Comparison of ENCODE assay signal across 29 cellular contexts in the genomic region with DNA sequence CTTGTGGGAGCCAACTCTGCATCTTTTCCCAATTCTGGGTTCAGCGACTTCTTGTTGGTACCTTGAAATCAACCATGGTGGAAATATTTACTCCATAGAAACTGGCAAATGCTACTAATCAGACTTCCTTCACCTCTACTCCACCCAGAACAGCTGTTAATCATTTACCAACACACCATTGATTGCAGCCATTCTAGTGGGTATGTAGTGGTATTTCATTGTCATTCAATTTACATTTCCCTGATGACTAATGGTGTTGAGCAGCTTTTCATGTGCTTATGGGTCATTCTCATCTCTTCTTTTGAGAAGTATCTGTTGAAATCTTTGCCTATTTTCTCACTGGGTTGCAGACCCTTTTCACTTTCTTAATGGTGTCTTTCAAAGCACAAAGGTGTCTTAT.
DNase-seq lines count a peak whose midpoint lies in the region; ATAC-seq and TF ChIP-seq lines count a peak whose summit lies in the region.
"Had no signal": no experiment of that assay in that cellular context is flagged by ENCODE, and none has a peak within 500 bp of the region (broad histone marks: within the 10 kb centered on the region; RNA-seq: fewer than 3 reads in every experiment).

No MANE protein-coding gene starts in this region.

- H3K18ac ChIP-seq in mesenchymal stem cell (ENCODE audit: low read depth in 1 of 2, low read length in 2 of 2), result no peak overlapping the region

- H3K23ac ChIP-seq in mesenchymal stem cell (ENCODE audit: low read length in 2 of 2), result no peak overlapping the region

- peak overlapping the region; percentile 18 for H3K4me3 Mint-ChIP-seq in Caco-2 (ENCODE audit: unreplicated experiment)
- H3K4me3 Mint-ChIP-seq: activated T-cell treated with anti-CD3 and anti-CD28 coated beads, Interleukin-2, amount 50 U/mL, for 72 hours; HFFc6; memory B cell; naive B cell had no signal

- no peak overlapping the region for H4K8ac ChIP-seq in mesenchymal stem cell (ENCODE audit: low read length)

- H2BK120ac ChIP-seq in mesenchymal stem cell (ENCODE audit: low read depth, low read length), result no peak overlapping the region

- ATAC-seq in GM21423 (IDR thresholded peaks at IDR 0.05; ENCODE audit: unreplicated experiment), result no peak
- ATAC-seq: activated T-cell treated with anti-CD3 and anti-CD28 coated beads, Interleukin-2, amount 50 U/mL, for 72 hours had no signal

- H3K4me1 Mint-ChIP-seq in Caco-2 (ENCODE audit: low read depth, unreplicated experiment), result peaks cover 38% of the 10 kb centered on the region
- H3K4me1 Mint-ChIP-seq: memory B cell had no signal

- H2AFZ ChIP-seq in fibroblast of lung (ENCODE audit: low read length), result no peak overlapping the region
- H2AFZ ChIP-seq in mesenchymal stem cell (ENCODE audit: low read depth, low read length), result no peak overlapping the region
- H2AFZ ChIP-seq: PC-9 had no signal

- H3K4ac ChIP-seq in mesenchymal stem cell (ENCODE audit: low read depth in 1 of 2, low read length in 2 of 2), result no peak overlapping the region

- no peak overlapping the region for H2BK15ac ChIP-seq in mesenchymal stem cell (ENCODE audit: low read depth, poor library complexity, severe bottlenecking)

- H3K4me3 ChIP-seq in Caco-2 (ENCODE audit: low read depth, low read length) (no peak overlapping the region), fibroblast of lung (replicated peaks in 1 of 4; ENCODE audit: control extremely low read depth in 1 of 4, insufficient read depth in 1 of 4, low read depth in 3 of 4, low read length in 4 of 4) (no peak overlapping the region), mesenchymal stem cell (ENCODE audit: insufficient read depth in 1 of 2, low read depth in 1 of 2, low read length in 2 of 2) (no peak overlapping the region)
- H3K4me3 ChIP-seq: PC-9, SJSA1 had no signal

- H3K9ac ChIP-seq in fibroblast of lung (ENCODE audit: insufficient read depth, low read length) (no peak overlapping the region), mesenchymal stem cell (ENCODE audit: low read length) (no peak overlapping the region)

- peak overlapping the region; percentile 80 for H3K27ac Mint-ChIP-seq in Caco-2 (ENCODE audit: unreplicated experiment)
- H3K27ac Mint-ChIP-seq: activated T-cell treated with anti-CD3 and anti-CD28 coated beads, Interleukin-2, amount 50 U/mL, for 72 hours; HFFc6; memory B cell had no signal

- CTCF ChIA-PET in Caco-2 (lab: Charles Lee), result interaction anchor here (0.7 to 1.0 kb wide), 2 partner anchors 11 to 116 kb away, joined by 4 read pairs; no protein-coding TSS in a partner anchor

- no peak overlapping the region for H2AK5ac ChIP-seq in mesenchymal stem cell (ENCODE audit: low read length, severe bottlenecking)

- H3K9me3 ChIP-seq in Caco-2, result peaks cover 13% of the 10 kb centered on the region
- H3K9me3 ChIP-seq in fibroblast of lung (ENCODE audit: control insufficient read depth, insufficient read depth, low read depth, low read length), result no peaks in the 10 kb centered on the region
- no peaks in the 10 kb centered on the region for H3K9me3 ChIP-seq in mesenchymal stem cell (ENCODE audit: control insufficient read depth, low read length)

- POLR2A ChIA-PET in Caco-2 (lab: Charles Lee), result interaction anchor here (0.6 kb wide), 1 partner anchor 12 kb away, joined by 6 read pairs; no protein-coding TSS in a partner anchor

- H2BK5ac ChIP-seq in mesenchymal stem cell (ENCODE audit: low read depth, low read length, poor library complexity, severe bottlenecking), result no peak overlapping the region

- H2BK12ac ChIP-seq in mesenchymal stem cell (ENCODE audit: low read length in 2 of 2), result no peak overlapping the region

- H3K14ac ChIP-seq in mesenchymal stem cell (ENCODE audit: low read length in 2 of 2), result no peak overlapping the region

- peaks cover 65% of the 10 kb centered on the region for H3K4me1 ChIP-seq in Caco-2
- no peaks in the 10 kb centered on the region for H3K4me1 ChIP-seq in fibroblast of lung (ENCODE audit: control insufficient read depth, extremely low read depth, insufficient read depth, low read length)
- no peaks in the 10 kb centered on the region for H3K4me1 ChIP-seq in mesenchymal stem cell (ENCODE audit: control insufficient read depth, insufficient read depth, low read depth, low read length)
- H3K4me1 ChIP-seq: SJSA1 had no signal

- no peaks in the 10 kb centered on the region for H3K9me3 Mint-ChIP-seq in Caco-2 (ENCODE audit: unreplicated experiment)
- H3K9me3 Mint-ChIP-seq: activated T-cell treated with anti-CD3 and anti-CD28 coated beads, Interleukin-2, amount 50 U/mL, for 72 hours had no signal

- H3K27me3 ChIP-seq in Caco-2 (replicated peaks; ENCODE audit: control insufficient read depth, insufficient read depth, low read length) (no peaks in the 10 kb centered on the region), fibroblast of lung (ENCODE audit: control insufficient read depth, insufficient read depth, low read length) (no peaks in the 10 kb centered on the region), mesenchymal stem cell (ENCODE audit: control insufficient read depth in 1 of 2, insufficient read depth in 1 of 2, low read length in 2 of 2) (peaks cover 0 to 21% of the 10 kb centered on the region in 2 experiments)
- H3K27me3 ChIP-seq: SJSA1 had no signal

- H3K27ac ChIP-seq in fibroblast of lung (ENCODE audit: insufficient read depth, low read length), result no peak overlapping the region
- no peak overlapping the region for H3K27ac ChIP-seq in mesenchymal stem cell (ENCODE audit: low read length, poor library complexity, severe bottlenecking)
- H3K27ac ChIP-seq: PC-9, SJSA1 had no signal

- TF ChIP-seq CTCF in Caco-2 (IDR thresholded peaks at IDR 0.05; ENCODE audit: insufficient read depth in 1 of 2, low read depth in 1 of 2, low read length in 1 of 2, severe bottlenecking in 1 of 2, unreplicated experiment in 1 of 2) (no peak), fibroblast of lung (conservative IDR thresholded peaks at IDR 0.05 in 1 of 2, IDR thresholded peaks at IDR 0.05 in 1 of 2; ENCODE audit: low read depth in 1 of 2, low read length in 2 of 2) (no peak)

- H3K36me3 ChIP-seq in Caco-2 (ENCODE audit: control insufficient read depth, insufficient read depth, low read length), result no peaks in the 10 kb centered on the region
- no peaks in the 10 kb centered on the region for H3K36me3 ChIP-seq in fibroblast of lung (ENCODE audit: control insufficient read depth, insufficient read depth, low read length)
- no peaks in the 10 kb centered on the region for H3K36me3 ChIP-seq in mesenchymal stem cell (ENCODE audit: control insufficient read depth in 1 of 2, insufficient read depth in 2 of 2, low read depth in 1 of 2, low read length in 2 of 2)
- H3K36me3 ChIP-seq: SJSA1 had no signal

- H4K91ac ChIP-seq in mesenchymal stem cell (ENCODE audit: low read length), result no peak overlapping the region

- H3K4me2 ChIP-seq in fibroblast of lung (ENCODE audit: extremely low read depth, insufficient read depth, low read length) (no peak overlapping the region), mesenchymal stem cell (ENCODE audit: low read length, poor library complexity, severe bottlenecking) (no peak overlapping the region)
- H3K4me2 ChIP-seq: PC-9 had no signal

- intact Hi-C loops in Caco-2 (cut with micrococcal nuclease; ENCODE audit: unreplicated experiment), result no loop called here

- DNase-seq in Caco-2, result peak; percentile 59 to 71
- peak; percentile 67 for DNase-seq in M059J (ENCODE audit: low read depth)
- DNase-seq in fibroblast of lung (ENCODE audit: low read depth in 2 of 2), result peak; percentile 29 to 47
- DNase-seq in mesenchymal stem cell, result peak; percentile 27
- DNase-seq in cerebellar nuclear complex (lab: John Stamatoyannopoulos, UW), result no peak
- no peak for DNase-seq in activated CD8-positive, alpha-beta memory T cell treated with anti-CD3 and anti-CD28 coated beads, Interleukin-2, amount 50 U/mL, for 4 hours
- no peak for DNase-seq in activated T-cell treated with anti-CD3 and anti-CD28 coated beads, Interleukin-2, amount 50 U/mL, for 1 hour
- DNase-seq: activated naive CD4-positive, alpha-beta T cell treated with anti-CD3 and anti-CD28 coated beads, Interleukin-2, amount 50 U/mL, for 16 hours; activated T-cell treated with anti-CD3 and anti-CD28 coated beads, Interleukin-2, amount 50 U/mL, for 72 hours; anterior cingulate cortex; C1 segment of cervical spinal cord; central memory CD4-positive, alpha-beta T cell; DMS 273 treated with DMSO at 0.1 percent for 48 hours; foreskin melanocyte; HFFc6; Karpas-422; kidney; naive B cell; NCI-H1048; NCI-H1930; NCI-H2227 treated with DMSO at 0.1 percent for 48 hours; NCI-H774; occipital lobe; PC-9; retina; trophoblast cell had no signal

- no peaks in the 10 kb centered on the region for H3K79me2 ChIP-seq in fibroblast of lung (ENCODE audit: control insufficient read depth, insufficient read depth, low read length)

- 100% methylated on average over 1 of the region's 1 CpG for WGBS in mesenchymal stem cell

- H4K20me1 ChIP-seq in fibroblast of lung (ENCODE audit: control insufficient read depth, extremely low read depth, insufficient read depth, low read length), result no peaks in the 10 kb centered on the region

- no peaks in the 10 kb centered on the region for H3K27me3 Mint-ChIP-seq in Caco-2 (ENCODE audit: insufficient read depth, unreplicated experiment)
- H3K27me3 Mint-ChIP-seq: memory B cell had no signal

- BruUV-seq in Caco-2 (replicated peaks; lab: Mats Ljungman, UMichigan), result no TSS peak

- H3K79me1 ChIP-seq in mesenchymal stem cell (replicated peaks; ENCODE audit: low read length, poor library complexity, severe bottlenecking), result no peaks in the 10 kb centered on the region

- H3K36me3 Mint-ChIP-seq in Caco-2 (ENCODE audit: insufficient read depth, unreplicated experiment), result peaks cover 4% of the 10 kb centered on the region
- H3K36me3 Mint-ChIP-seq: memory B cell, naive B cell had no signal

Comparison
In these comparisons a context has a peak if more than half of its experiments do, and no peak if none do; other contexts are left out.
1. DNase-seq: peak in Caco-2 (2 of 2), M059J (single experiment), fibroblast of lung (2 of 2) and mesenchymal stem cell (single experiment); none in cerebellar nuclear complex (0 of 2), activated CD8-positive, alpha-beta memory T cell treated with anti-CD3 and anti-CD28 coated beads, Interleukin-2, amount 50 U/mL, for 4 hours (single experiment) and activated T-cell treated with anti-CD3 and anti-CD28 coated beads, Interleukin-2, amount 50 U/mL, for 1 hour (single experiment).